Comparison of ENCODE assay signal across 1 cellular context in the genomic region with DNA sequence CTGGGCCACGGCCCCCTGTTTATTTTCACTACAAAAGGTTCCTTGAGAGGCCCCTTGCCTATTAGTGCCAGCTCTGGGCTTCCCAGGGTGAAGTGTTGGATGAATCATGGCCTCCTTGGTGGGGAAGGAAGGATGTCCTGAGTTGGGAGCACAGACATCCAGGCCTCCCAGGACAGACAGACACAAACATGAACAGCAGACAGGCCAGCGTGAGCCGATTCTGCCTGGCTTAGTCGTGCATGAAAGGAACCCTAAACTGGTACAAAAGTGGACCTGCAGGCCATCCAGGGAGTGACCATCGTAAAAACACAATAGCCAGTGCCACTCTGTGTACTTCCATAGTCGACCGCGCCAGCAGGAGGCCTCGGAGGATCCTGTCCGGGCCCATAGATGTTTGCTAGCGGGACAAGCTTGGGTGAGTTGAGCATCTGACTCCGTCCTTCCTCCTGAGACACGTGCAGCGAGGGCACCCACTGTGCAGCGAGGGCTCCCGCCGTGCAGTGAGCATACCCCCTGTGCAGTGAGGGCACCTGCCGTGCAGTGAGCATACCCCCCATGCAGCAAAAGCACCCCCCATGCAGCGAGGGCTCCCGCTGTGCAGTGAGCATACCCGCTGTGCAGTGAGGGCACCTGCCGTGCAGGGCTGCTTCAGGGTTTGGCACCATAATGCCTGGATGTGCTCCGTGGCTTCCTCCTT.
TF ChIP-seq lines count a peak whose summit lies in the region.

No MANE protein-coding gene starts in this region.

TF ChIP-seq in IMR-90, 13 proteins besides CTCF, POLR2A, EP300 and RAD21 (continued from another document):
- TF ChIP-seq, protein P1, sequence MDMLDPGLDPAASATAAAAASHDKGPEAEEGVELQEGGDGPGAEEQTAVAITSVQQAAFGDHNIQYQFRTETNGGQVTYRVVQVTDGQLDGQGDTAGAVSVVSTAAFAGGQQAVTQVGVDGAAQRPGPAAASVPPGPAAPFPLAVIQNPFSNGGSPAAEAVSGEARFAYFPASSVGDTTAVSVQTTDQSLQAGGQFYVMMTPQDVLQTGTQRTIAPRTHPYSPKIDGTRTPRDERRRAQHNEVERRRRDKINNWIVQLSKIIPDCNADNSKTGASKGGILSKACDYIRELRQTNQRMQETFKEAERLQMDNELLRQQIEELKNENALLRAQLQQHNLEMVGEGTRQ (IDR thresholded peaks at IDR 0.05; ENCODE audit: low read depth, low read length) = no peak
- no peak for TF ChIP-seq RCOR1 (IDR thresholded peaks at IDR 0.05; ENCODE audit: insufficient replicate concordance, low read length)
- TF ChIP-seq RFX5 (IDR thresholded peaks at IDR 0.05; ENCODE audit: low read depth, low read length) = no peak
- TF ChIP-seq SMC3 (IDR thresholded peaks at IDR 0.05; ENCODE audit: low read depth, low read length) = no peak
- TF ChIP-seq FOS (IDR thresholded peaks at IDR 0.05; ENCODE audit: low read depth, low read length) = no peak
- TF ChIP-seq CHD1 (IDR thresholded peaks at IDR 0.05; ENCODE audit: low read depth, low read length) = no peak
